In genomic region chr12:2084553-2085296, GRCh38 we compare ENCODE assay signal across 12 cellular contexts. TPM values are rescaled to one million over a fixed set of nuclear protein-coding genes. Genes with fewer than 3 reads are reported as not detected.
A peak's percentile ranks its signal among the peaks of the same experiment; 100 is the strongest.
DNase-seq lines count a peak whose midpoint lies in the region; ATAC-seq, FAIRE-seq and TF ChIP-seq lines count a peak whose summit lies in the region.
"Had no signal": no experiment of that assay in that cellular context is flagged by ENCODE, and none has a peak within 500 bp of the region (broad histone marks: within the 10 kb centered on the region; RNA-seq: fewer than 3 reads in every experiment).

No MANE protein-coding gene starts in this region.

- ATAC-seq in heart right ventricle, result peak; percentile 64 to 83 (median 72)
- ATAC-seq: right lobe of liver had no signal

- WGBS in heart right ventricle, 2 donors, result 15 to 21% methylated on average over 4 of the region's 4 CpGs
- WGBS in transverse colon (ENCODE audit: low coverage in 1 of 2), 2 donors, result 19 to 37% methylated on average over 3 to 4 of the region's 4 CpGs

- no peak for FAIRE-seq in HTR-8/SVneo (lab: Jason Lieb, UNC)

- no peak for TF ChIP-seq CTCF in heart right ventricle (IDR thresholded peaks at IDR 0.05)
- no peak for TF ChIP-seq CTCF in transverse colon (IDR thresholded peaks at IDR 0.05)

- TF ChIP-seq POLR2A in transverse colon (IDR thresholded peaks at IDR 0.05), result no peak

- peaks cover 0 to 9% (median 0%) of the 10 kb centered on the region in 11 donors for H3K9me3 ChIP-seq in heart right ventricle
- H3K9me3 ChIP-seq in transverse colon, result no peaks in the 10 kb centered on the region
- H3K9me3 ChIP-seq: right lobe of liver, SJCRH30 had no signal

- no peaks in the 10 kb centered on the region for H3K27me3 ChIP-seq in heart right ventricle
- H3K27me3 ChIP-seq in transverse colon, result no peaks in the 10 kb centered on the region
- H3K27me3 ChIP-seq: right lobe of liver had no signal

- TF ChIP-seq EP300 in transverse colon (IDR thresholded peaks at IDR 0.05; ENCODE audit: low read depth), result no peak

- H3K4me1 ChIP-seq in heart right ventricle (peaks cover 17 to 76% (median 57%) of the 10 kb centered on the region in 9 donors), transverse colon (peaks cover 0 to 9% (median 3%) of the 10 kb centered on the region in 4 donors)
- H3K4me1 ChIP-seq: right lobe of liver, SJCRH30 had no signal

- H3K36me3 ChIP-seq in heart right ventricle (no peaks in the 10 kb centered on the region), transverse colon (no peaks in the 10 kb centered on the region)
- H3K36me3 ChIP-seq: right lobe of liver, SJCRH30 had no signal

- DNase-seq in NCI-H2029 (lab: John Stamatoyannopoulos, UW), result peak; percentile 4
- DNase-seq in NCI-H2029 treated with DMSO at 0.1 percent for 48 hours (lab: John Stamatoyannopoulos, UW), result no peak
- peak; percentile 58 for DNase-seq in T1000 (lab: John Stamatoyannopoulos, UW)
- DNase-seq in heart right ventricle, result peak in 1 of 2 donors; percentile 40
- no peak for DNase-seq in transverse colon
- DNase-seq in COR-L47 (lab: John Stamatoyannopoulos, UW), result no peak
- no peak for DNase-seq in retina
- DNase-seq in HTR-8/SVneo (ENCODE audit: insufficient read length, low spot score), result no peak
- DNase-seq: activated CD4-positive, alpha-beta T cell treated with anti-CD3 and anti-CD28 coated beads, Interleukin-2, amount 50 U/mL, for 4 hours; NCI-H146; right lobe of liver; SJCRH30 had no signal

- peak overlapping the region in 9 of 10 donors; percentile 14 to 74 (median 54) for H3K27ac ChIP-seq in heart right ventricle
- H3K27ac ChIP-seq in transverse colon, result peak overlapping the region; percentile 0 to 59 (median 51)
- H3K27ac ChIP-seq: right lobe of liver, SJCRH30 had no signal

- intact Hi-C loops in heart right ventricle (cut with DNase I) (loop anchor here in 2 of 10 donors (5.0 kb wide), 3 partner anchors 68 to 98 kb away; no protein-coding TSS in a partner anchor), transverse colon (cut with DNase I; ENCODE audit: low total_unique reads) (no loop called here)

- H3K4me3 ChIP-seq in heart right ventricle, result no peak overlapping the region
- H3K4me3 ChIP-seq in transverse colon, result no peak overlapping the region
- H3K4me3 ChIP-seq: right lobe of liver, SJCRH30 had no signal

- in situ Hi-C loops in transverse colon (cut with MboI; ENCODE audit: low pct_ligation_motif_present in 1 of 4, low pct_unique_long_range_greater_than_20kb in 1 of 4, low sequenced_read_pairs in 3 of 4), result no loop called here

RNA-seq across cellular contexts. Expression of gene CACNA1C, which starts 31.9 kb away (rescaled TPM):
- total RNA-seq in heart right ventricle (100 to 1,000 TPM; 146 to 222 (median 187) TPM), transverse colon (10 to 100 TPM; 18.8 to 35.2 (median 24.8) TPM)
- 10 to 100 TPM; 19.1 to 68.9 TPM for polyA plus RNA-seq in heart right ventricle
- total RNA-seq: SJCRH30 had no signal

Comparison
In these comparisons a context has a peak if more than half of its experiments do, and no peak if none do; other contexts are left out.
1. DNase-seq: peak in NCI-H2029 (single experiment) and T1000 (single experiment); none in NCI-H2029 treated with DMSO at 0.1 percent for 48 hours (single experiment), transverse colon (single experiment), COR-L47 (single experiment), retina (single experiment) and HTR-8/SVneo (single experiment).
2. RNA of gene CACNA1C, which starts 31.9 kb away (total RNA-seq): 146 to 222 TPM in heart right ventricle; 18.8 to 35.2 TPM in transverse colon; every median in the first group is over 4 times any median in the second.